ENCODE assay signal across 1 cellular context in the genomic region with DNA sequence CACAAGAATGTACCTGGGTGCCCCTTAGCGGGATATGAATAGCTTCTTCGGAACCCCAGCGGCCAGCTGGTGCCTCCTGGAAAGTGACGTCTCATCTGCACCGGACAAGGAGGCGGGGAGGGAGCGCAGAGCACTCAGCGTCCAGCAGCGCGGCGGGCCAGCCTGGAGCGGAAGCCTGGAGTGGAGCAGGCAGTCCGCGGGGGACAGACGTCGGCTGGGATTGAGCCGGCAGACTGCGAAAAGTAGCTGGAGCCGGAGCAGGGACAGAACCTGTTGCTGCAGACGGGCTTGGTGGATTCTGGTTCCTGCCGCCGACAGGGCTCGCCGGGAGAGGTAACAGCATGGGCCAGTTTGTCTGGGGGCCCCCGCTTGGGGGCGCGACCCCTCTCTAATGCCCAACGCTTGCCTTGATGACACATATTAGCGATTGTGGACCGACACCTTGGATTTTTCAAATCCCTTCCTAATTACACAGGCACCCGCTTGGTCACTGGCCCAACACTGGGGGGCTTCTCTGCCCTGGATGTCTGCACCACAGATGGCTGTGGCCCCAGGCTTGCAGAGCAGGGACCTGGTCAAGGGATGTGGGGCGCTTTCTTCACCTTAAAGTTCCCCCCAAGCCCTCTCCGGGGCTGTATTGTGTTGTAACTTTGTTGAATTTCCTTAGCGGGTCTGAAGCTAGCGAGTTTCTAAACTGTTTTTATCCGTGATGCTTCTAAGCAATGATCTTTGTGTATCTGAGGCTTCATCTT.
TF ChIP-seq lines count a peak whose summit lies in the region.

Gene NPFFR2, plus strand, starts transcription at position 133 of the 752 bp plus-strand sequence. CDS start 96,592 bp downstream, outside the sequence.

TF ChIP-seq in A549, 52 proteins besides CTCF, POLR2A, EP300 and RAD21 (continued from another document):
- TF ChIP-seq, protein P1, sequence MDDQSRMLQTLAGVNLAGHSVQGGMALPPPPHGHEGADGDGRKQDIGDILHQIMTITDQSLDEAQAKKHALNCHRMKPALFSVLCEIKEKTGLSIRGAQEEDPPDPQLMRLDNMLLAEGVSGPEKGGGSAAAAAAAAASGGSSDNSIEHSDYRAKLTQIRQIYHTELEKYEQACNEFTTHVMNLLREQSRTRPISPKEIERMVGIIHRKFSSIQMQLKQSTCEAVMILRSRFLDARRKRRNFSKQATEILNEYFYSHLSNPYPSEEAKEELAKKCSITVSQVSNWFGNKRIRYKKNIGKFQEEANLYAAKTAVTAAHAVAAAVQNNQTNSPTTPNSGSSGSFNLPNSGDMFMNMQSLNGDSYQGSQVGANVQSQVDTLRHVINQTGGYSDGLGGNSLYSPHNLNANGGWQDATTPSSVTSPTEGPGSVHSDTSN (IDR thresholded peaks at IDR 0.05), result no peak
- TF ChIP-seq RARB (CRISPR knock-in tag; IDR thresholded peaks at IDR 0.05) (no peak), USF2 (IDR thresholded peaks at IDR 0.05) (no peak), ESRRA (IDR thresholded peaks at IDR 0.05; ENCODE audit: borderline replicate concordance, low read length) (no peak), FOSB (CRISPR knock-in tag; IDR thresholded peaks at IDR 0.05) (no peak), HOXB13 (CRISPR knock-in tag; IDR thresholded peaks at IDR 0.05; ENCODE audit: low read depth) (no peak), POLR2AphosphoS2 (conservative IDR thresholded peaks at IDR 0.05; ENCODE audit: low read length) (no peak), RFX5 (IDR thresholded peaks at IDR 0.05) (no peak), MAZ (IDR thresholded peaks at IDR 0.05; ENCODE audit: borderline replicate concordance, low read depth, low read length) (no peak), MYC (IDR thresholded peaks at IDR 0.05; ENCODE audit: borderline replicate concordance, low read length) (no peak), BHLHE40 (IDR thresholded peaks at IDR 0.05; ENCODE audit: low read depth, low read length) (no peak), KDM1A (IDR thresholded peaks at IDR 0.05; ENCODE audit: low read depth) (no peak), TFCP2L1 (CRISPR knock-in tag; IDR thresholded peaks at IDR 0.05) (no peak), MAX (IDR thresholded peaks at IDR 0.05) (no peak), CHD2 (IDR thresholded peaks at IDR 0.05; ENCODE audit: low read length, partially characterized antibody) (no peak), SREBF2 (IDR thresholded peaks at IDR 0.05) (no peak)
